ENCODE assay signal across 1 cellular context in the genomic region with DNA sequence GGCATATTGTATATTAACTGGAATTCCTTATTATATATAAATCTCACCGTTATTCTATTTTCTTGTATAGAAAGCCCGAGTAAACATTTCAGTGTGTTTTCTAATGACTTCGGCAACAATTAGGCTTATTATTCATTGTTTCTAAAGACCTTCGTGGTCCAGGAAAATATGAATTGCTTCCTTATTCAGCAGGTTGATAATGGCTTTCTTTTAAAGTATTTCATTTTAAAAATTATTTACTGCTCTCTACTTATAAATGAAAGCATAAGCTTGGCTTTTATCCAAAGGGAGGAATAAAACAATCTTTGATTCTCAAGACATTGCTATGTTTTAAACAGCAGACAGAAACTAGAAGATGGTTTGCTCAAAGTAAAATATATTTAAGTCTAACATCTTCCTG.
TF ChIP-seq lines count a peak whose summit lies in the region.

No MANE protein-coding gene starts in this region.

TF ChIP-seq in K562, 482 proteins besides CTCF, POLR2A, EP300 and RAD21 (continued from another document):
- TF ChIP-seq, protein P1, sequence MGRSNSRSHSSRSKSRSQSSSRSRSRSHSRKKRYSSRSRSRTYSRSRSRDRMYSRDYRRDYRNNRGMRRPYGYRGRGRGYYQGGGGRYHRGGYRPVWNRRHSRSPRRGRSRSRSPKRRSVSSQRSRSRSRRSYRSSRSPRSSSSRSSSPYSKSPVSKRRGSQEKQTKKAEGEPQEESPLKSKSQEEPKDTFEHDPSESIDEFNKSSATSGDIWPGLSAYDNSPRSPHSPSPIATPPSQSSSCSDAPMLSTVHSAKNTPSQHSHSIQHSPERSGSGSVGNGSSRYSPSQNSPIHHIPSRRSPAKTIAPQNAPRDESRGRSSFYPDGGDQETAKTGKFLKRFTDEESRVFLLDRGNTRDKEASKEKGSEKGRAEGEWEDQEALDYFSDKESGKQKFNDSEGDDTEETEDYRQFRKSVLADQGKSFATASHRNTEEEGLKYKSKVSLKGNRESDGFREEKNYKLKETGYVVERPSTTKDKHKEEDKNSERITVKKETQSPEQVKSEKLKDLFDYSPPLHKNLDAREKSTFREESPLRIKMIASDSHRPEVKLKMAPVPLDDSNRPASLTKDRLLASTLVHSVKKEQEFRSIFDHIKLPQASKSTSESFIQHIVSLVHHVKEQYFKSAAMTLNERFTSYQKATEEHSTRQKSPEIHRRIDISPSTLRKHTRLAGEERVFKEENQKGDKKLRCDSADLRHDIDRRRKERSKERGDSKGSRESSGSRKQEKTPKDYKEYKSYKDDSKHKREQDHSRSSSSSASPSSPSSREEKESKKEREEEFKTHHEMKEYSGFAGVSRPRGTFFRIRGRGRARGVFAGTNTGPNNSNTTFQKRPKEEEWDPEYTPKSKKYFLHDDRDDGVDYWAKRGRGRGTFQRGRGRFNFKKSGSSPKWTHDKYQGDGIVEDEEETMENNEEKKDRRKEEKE (IDR thresholded peaks at IDR 0.05; ENCODE audit: borderline replicate concordance in 1 of 2, control insufficient read depth in 1 of 2, low read depth in 2 of 2, low read length in 1 of 2): no peak
- TF ChIP-seq FOXK2 (conservative IDR thresholded peaks at IDR 0.05 in 1 of 2, IDR thresholded peaks at IDR 0.05 in 1 of 2; ENCODE audit: low read depth in 2 of 2): no peak
- TF ChIP-seq U2AF1 (optimal IDR thresholded peaks at IDR 0.05; ENCODE audit: low read depth, low read length): no peak
- no peak for TF ChIP-seq NFE2L1 (tag; IDR thresholded peaks at IDR 0.05; ENCODE audit: borderline replicate concordance, low read depth)
- TF ChIP-seq, protein P2, sequence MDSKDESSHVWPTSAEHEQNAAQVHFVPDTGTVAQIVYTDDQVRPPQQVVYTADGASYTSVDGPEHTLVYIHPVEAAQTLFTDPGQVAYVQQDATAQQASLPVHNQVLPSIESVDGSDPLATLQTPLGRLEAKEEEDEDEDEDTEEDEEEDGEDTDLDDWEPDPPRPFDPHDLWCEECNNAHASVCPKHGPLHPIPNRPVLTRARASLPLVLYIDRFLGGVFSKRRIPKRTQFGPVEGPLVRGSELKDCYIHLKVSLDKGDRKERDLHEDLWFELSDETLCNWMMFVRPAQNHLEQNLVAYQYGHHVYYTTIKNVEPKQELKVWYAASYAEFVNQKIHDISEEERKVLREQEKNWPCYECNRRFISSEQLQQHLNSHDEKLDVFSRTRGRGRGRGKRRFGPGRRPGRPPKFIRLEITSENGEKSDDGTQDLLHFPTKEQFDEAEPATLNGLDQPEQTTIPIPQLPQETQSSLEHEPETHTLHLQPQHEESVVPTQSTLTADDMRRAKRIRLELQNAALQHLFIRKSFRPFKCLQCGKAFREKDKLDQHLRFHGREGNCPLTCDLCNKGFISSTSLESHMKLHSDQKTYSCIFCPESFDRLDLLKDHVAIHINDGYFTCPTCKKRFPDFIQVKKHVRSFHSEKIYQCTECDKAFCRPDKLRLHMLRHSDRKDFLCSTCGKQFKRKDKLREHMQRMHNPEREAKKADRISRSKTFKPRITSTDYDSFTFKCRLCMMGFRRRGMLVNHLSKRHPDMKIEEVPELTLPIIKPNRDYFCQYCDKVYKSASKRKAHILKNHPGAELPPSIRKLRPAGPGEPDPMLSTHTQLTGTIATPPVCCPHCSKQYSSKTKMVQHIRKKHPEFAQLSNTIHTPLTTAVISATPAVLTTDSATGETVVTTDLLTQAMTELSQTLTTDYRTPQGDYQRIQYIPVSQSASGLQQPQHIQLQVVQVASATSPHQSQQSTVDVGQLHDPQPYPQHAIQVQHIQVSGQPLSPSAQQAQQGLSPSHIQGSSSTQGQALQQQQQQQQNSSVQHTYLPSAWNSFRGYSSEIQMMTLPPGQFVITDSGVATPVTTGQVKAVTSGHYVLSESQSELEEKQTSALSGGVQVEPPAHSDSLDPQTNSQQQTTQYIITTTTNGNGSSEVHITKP (IDR thresholded peaks at IDR 0.05; ENCODE audit: partially characterized antibody): no peak
- TF ChIP-seq CHD2 (IDR thresholded peaks at IDR 0.05; ENCODE audit: low read depth, low read length): no peak
